In the genomic region with DNA sequence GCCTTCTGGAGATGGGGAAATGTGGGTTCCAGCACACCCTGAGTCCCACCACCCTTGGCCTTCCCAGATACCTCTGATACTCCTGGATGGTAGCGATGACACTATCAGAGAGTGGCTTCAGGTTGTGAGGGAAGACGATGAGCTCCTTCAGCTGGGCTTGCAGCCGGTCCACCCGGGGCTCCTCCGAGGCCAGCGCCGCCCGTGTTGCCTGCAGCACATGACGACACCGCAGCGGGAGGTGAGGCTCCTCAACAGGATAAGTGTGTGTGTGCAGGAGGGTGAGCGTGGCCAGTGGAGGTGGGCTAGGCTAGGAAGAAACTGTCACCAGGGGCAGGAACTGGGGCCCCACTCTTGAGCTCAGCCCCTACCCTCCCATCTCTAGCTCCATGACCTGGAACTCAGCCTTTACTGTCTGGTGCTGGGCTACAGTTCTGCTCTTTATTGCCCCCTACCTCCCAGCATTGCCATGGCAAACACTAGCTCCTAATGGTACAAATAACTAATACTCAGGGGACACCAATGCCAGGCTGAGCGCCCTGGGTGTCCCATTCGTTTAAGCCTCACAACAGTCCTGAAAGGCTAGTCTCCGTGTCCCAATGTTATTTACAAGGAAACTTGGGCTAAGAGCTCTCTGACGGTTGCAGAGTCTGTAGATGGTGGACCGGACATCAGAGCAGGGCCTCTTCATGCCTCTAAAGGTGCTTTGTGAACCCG, we compare ENCODE assay signal across 9 cellular contexts.
DNase-seq lines count a peak whose midpoint lies in the region; ATAC-seq and TF ChIP-seq lines count a peak whose summit lies in the region.
"Had no signal": no experiment of that assay in that cellular context is flagged by ENCODE, and none has a peak within 500 bp of the region (broad histone marks: within the 10 kb centered on the region; RNA-seq: fewer than 3 reads in every experiment).

No MANE protein-coding gene starts in this region.

- in situ Hi-C loops in Panc1 (cut with HindIII; ENCODE audit: low pct_unique_long_range_greater_than_20kb, low sequenced_read_pairs) = no loop called here

- POLR2A ChIA-PET in Panc1 (lab: Charles Lee) = no interaction called here

- no peak for TF ChIP-seq POLR2A in lower leg skin (IDR thresholded peaks at IDR 0.05)

- DNase-seq in stimulated activated CD4-positive, alpha-beta T cell treated with anti-CD3 and anti-CD28 coated beads, Interleukin-15, amount 100 ng/mL, for 24 hours = peak; percentile 12
- DNase-seq in stimulated activated CD4-positive, alpha-beta T cell treated with anti-CD3 and anti-CD28 coated beads, Interleukin-4, amount 100 ng/mL, for 4 hours = no peak
- DNase-seq in Panc1 (ENCODE audit: low read depth, low spot score) = no peak
- DNase-seq in left ventricle myocardium inferior = no peak
- no peak for DNase-seq in lower leg skin (ENCODE audit: low spot score in 2 of 2)
- no peak for DNase-seq in effector CD8-positive, alpha-beta T cell (lab: John Stamatoyannopoulos, UW)

- no peaks in the 10 kb centered on the region for H3K36me3 ChIP-seq in Panc1 (ENCODE audit: control insufficient read depth, insufficient read depth, low read length)
- H3K36me3 ChIP-seq in left ventricle myocardium inferior = peaks cover 63% of the 10 kb centered on the region

- H3K27ac ChIP-seq in Panc1 (ENCODE audit: low read length) (no peak overlapping the region), left ventricle myocardium inferior (replicated peaks) (peak overlapping the region; percentile 46)
- H3K27ac ChIP-seq: SJCRH30 had no signal

- H3K9me3 ChIP-seq in Panc1 (ENCODE audit: control insufficient read depth, insufficient read depth, low read depth, low read length) = no peaks in the 10 kb centered on the region
- no peaks in the 10 kb centered on the region for H3K9me3 ChIP-seq in left ventricle myocardium inferior (replicated peaks)
- H3K9me3 ChIP-seq: SJCRH30 had no signal

- WGBS in lower leg skin, 2 donors = 83 to 84% methylated on average over 18 of the region's 18 CpGs

- TF ChIP-seq CTCF in Panc1 (IDR thresholded peaks at IDR 0.05) (peak; percentile 56; the same call in 1 of the 2 replicates), left ventricle myocardium inferior (IDR thresholded peaks at IDR 0.05; ENCODE audit: borderline replicate concordance) (peak; percentile 43), lower leg skin (IDR thresholded peaks at IDR 0.05) (no peak)

- ATAC-seq in Panc1 (peak; percentile 72), GM21619 (IDR thresholded peaks at IDR 0.05; ENCODE audit: unreplicated experiment) (no peak), GM18870 (IDR thresholded peaks at IDR 0.05; ENCODE audit: unreplicated experiment) (no peak)

- H3K4me3 ChIP-seq in Panc1 (ENCODE audit: low read depth in 2 of 2, low read length in 2 of 2) (no peak overlapping the region), left ventricle myocardium inferior (no peak overlapping the region), lower leg skin (ENCODE audit: low read depth, poor library complexity, severe bottlenecking) (no peak overlapping the region)
- H3K4me3 ChIP-seq: SJCRH30 had no signal

- intact Hi-C loops in Panc1 (cut with micrococcal nuclease; ENCODE audit: unreplicated experiment) (no loop called here), left ventricle myocardium inferior (cut with micrococcal nuclease) (no loop called here), lower leg skin (cut with DNase I; ENCODE audit: low total_unique reads) (no loop called here)

- H3K27me3 ChIP-seq in Panc1 (ENCODE audit: control insufficient read depth, insufficient read depth, low read length) (no peaks in the 10 kb centered on the region), left ventricle myocardium inferior (ENCODE audit: low read depth) (no peaks in the 10 kb centered on the region)
- H3K27me3 ChIP-seq: SJCRH30 had no signal

- H3K4me1 ChIP-seq in Panc1 (ENCODE audit: control insufficient read depth, insufficient read depth, low read length) = no peaks in the 10 kb centered on the region
- peaks cover 9% of the 10 kb centered on the region for H3K4me1 ChIP-seq in left ventricle myocardium inferior
- H3K4me1 ChIP-seq: SJCRH30 had no signal

- CTCF ChIA-PET in Panc1 (lab: Charles Lee) = interaction anchor here (0.6 to 1.6 kb wide), 3 partner anchors 10 to 835 kb away, joined by 3 to 8 read pairs (median 5); no protein-coding TSS in a partner anchor

- BruUV-seq in Panc1 (replicated peaks; lab: Mats Ljungman, UMichigan) = no TSS peak

Comparison
In these comparisons a context has a peak if more than half of its experiments do, and no peak if none do; other contexts are left out.
1. CTCF ChIP-seq: peak in Panc1 (single experiment) and left ventricle myocardium inferior (single experiment); none in lower leg skin (0 of 3).